18 cellular contexts compared by ENCODE assay signal in genomic region chr22:27385261-27385998, GRCh38.
"Had no signal": no experiment of that assay in that cellular context is flagged by ENCODE, and none has a peak within 500 bp of the region (broad histone marks: within the 10 kb centered on the region; RNA-seq: fewer than 3 reads in every experiment).

No MANE protein-coding gene starts in this region.

- H3K9ac ChIP-seq: parathyroid adenoma had no signal

- H3K9me3 Mint-ChIP-seq: activated CD4-positive, alpha-beta T cell treated with anti-CD3 and anti-CD28 coated beads, Interleukin-2, amount 10 ng/mL, durations not matched to agents 7 days and 5 days; activated T-cell treated with anti-CD3 and anti-CD28 coated beads, Interleukin-2, amount 50 U/mL, for 24 hours; effector memory CD8-positive, alpha-beta T cell had no signal

- H3K36me3 ChIP-seq: ascending aorta, breast epithelium, left lung, spleen, tibial artery, uterus had no signal

- DNase-seq: activated CD4-positive, alpha-beta T cell treated with anti-CD3 and anti-CD28 coated beads, Interleukin-2, amount 10 ng/mL, durations not matched to agents 7 days and 5 days; activated CD8-positive, alpha-beta T cell treated with anti-CD3 and anti-CD28 coated beads, Interleukin-2, amount 10 ng/mL, durations not matched to agents 7 days and 5 days; activated effector memory CD4-positive, alpha-beta T cell treated with Interleukin-2 at 50 U/mL for 16 hours; activated naive CD4-positive, alpha-beta T cell treated with anti-CD3 and anti-CD28 coated beads, Interleukin-2, amount 50 U/mL, for 16 hours; activated T-cell treated with anti-CD3 and anti-CD28 coated beads, Interleukin-2, amount 50 U/mL, for 24 hours; dermis blood vessel endothelial cell; effector memory CD8-positive, alpha-beta T cell; foreskin melanocyte; left lung; spleen; stimulated activated naive CD4-positive, alpha-beta T cell; T-helper 1 cell; T1000; tibial artery; uterus had no signal

- H3K27ac Mint-ChIP-seq: activated CD4-positive, alpha-beta T cell treated with anti-CD3 and anti-CD28 coated beads, Interleukin-2, amount 10 ng/mL, durations not matched to agents 7 days and 5 days; activated CD8-positive, alpha-beta T cell treated with anti-CD3 and anti-CD28 coated beads, Interleukin-2, amount 10 ng/mL, durations not matched to agents 7 days and 5 days; activated T-cell treated with anti-CD3 and anti-CD28 coated beads, Interleukin-2, amount 50 U/mL, for 24 hours; effector memory CD8-positive, alpha-beta T cell had no signal

- H3K4me1 Mint-ChIP-seq: activated CD4-positive, alpha-beta T cell treated with anti-CD3 and anti-CD28 coated beads, Interleukin-2, amount 10 ng/mL, durations not matched to agents 7 days and 5 days had no signal

- H3K27me3 ChIP-seq: breast epithelium, uterus had no signal

- H3K9me3 ChIP-seq: ascending aorta, breast epithelium, left lung, spleen, tibial artery, uterus had no signal

- H3K4me1 ChIP-seq: ascending aorta, breast epithelium, left lung, parathyroid adenoma, spleen, uterus had no signal

- H3K27ac ChIP-seq: ascending aorta, breast epithelium, left lung, parathyroid adenoma, spleen, tibial artery, uterus had no signal

- H2AFZ ChIP-seq: parathyroid adenoma had no signal

- H3K4me3 ChIP-seq: ascending aorta, breast epithelium, left lung, spleen, tibial artery, uterus had no signal

- H3K79me2 ChIP-seq: parathyroid adenoma had no signal

- H3K4me3 Mint-ChIP-seq: activated CD4-positive, alpha-beta T cell treated with anti-CD3 and anti-CD28 coated beads, Interleukin-2, amount 10 ng/mL, durations not matched to agents 7 days and 5 days; activated CD8-positive, alpha-beta T cell treated with anti-CD3 and anti-CD28 coated beads, Interleukin-2, amount 10 ng/mL, durations not matched to agents 7 days and 5 days; activated T-cell treated with anti-CD3 and anti-CD28 coated beads, Interleukin-2, amount 50 U/mL, for 24 hours; effector memory CD8-positive, alpha-beta T cell had no signal
